In genomic region chr9:25677301-25678146, GRCh38 we compare ENCODE assay signal across 8 cellular contexts. TPM values are rescaled to one million over a fixed set of nuclear protein-coding genes. Genes with fewer than 3 reads are reported as not detected.
DNase-seq lines count a peak whose midpoint lies in the region.

No MANE protein-coding gene starts in this region.

- H3K9ac ChIP-seq in GM23248: peak overlapping the region; percentile 94

- no peaks in the 10 kb centered on the region for H3K9me2 ChIP-seq in GM23248 (ENCODE audit: insufficient read depth)

- H3K9me3 ChIP-seq in GM23248 (ENCODE audit: low read depth): no peaks in the 10 kb centered on the region
- H3K9me3 ChIP-seq in CD4-positive, alpha-beta memory T cell (ENCODE audit: control insufficient read depth in 1 of 2, low read length in 2 of 2): no peaks in the 10 kb centered on the region

- H3K4me1 ChIP-seq in GM23248 (ENCODE audit: insufficient read depth): peaks cover 29% of the 10 kb centered on the region
- no peaks in the 10 kb centered on the region for H3K4me1 ChIP-seq in CD4-positive, alpha-beta memory T cell (ENCODE audit: insufficient read depth, low read length)

- H3K9me3 Mint-ChIP-seq in CD4-positive, alpha-beta memory T cell: peaks cover 0 to 21% (median 13%) of the 10 kb centered on the region in 8 donors

- peak overlapping the region in 3 of 8 donors; percentile 18 to 27 (median 26) for H3K4me3 Mint-ChIP-seq in CD4-positive, alpha-beta memory T cell

- intact Hi-C loops in head of caudate nucleus (cut with DNase I): no loop called here
- intact Hi-C loops in CD4-positive, alpha-beta memory T cell (cut with micrococcal nuclease): loop anchor here (5.0 kb wide), 1 partner anchor 50 kb away; no protein-coding TSS in a partner anchor

- no peak overlapping the region for H3K27ac Mint-ChIP-seq in CD4-positive, alpha-beta memory T cell

- H3K36me3 ChIP-seq in GM23248 (ENCODE audit: low read depth): no peaks in the 10 kb centered on the region
- H3K36me3 ChIP-seq in CD4-positive, alpha-beta memory T cell (ENCODE audit: insufficient read depth, low read length): no peaks in the 10 kb centered on the region

- H3K27me3 Mint-ChIP-seq in CD4-positive, alpha-beta memory T cell: peaks cover 2 to 6% of the 10 kb centered on the region in 2 donors

- H3K79me2 ChIP-seq in GM23248 (ENCODE audit: insufficient read depth): peaks cover 9% of the 10 kb centered on the region; the same call in 1 of the 2 replicates

- DNase-seq in COR-L47 (lab: John Stamatoyannopoulos, UW) (peak; percentile 48), GM23248 (peak; percentile 87), NCI-H2081 treated with DMSO at 0.1 percent for 48 hours (lab: John Stamatoyannopoulos, UW) (peak; percentile 59), head of caudate nucleus (peak; percentile 39 to 92 (median 82)), non-pigmented ciliary epithelial cell (ENCODE audit: low read depth) (peak; percentile 10), LoVo (ENCODE audit: low spot score) (no peak)
- DNase-seq in CD4-positive, alpha-beta memory T cell: no peak

- CTCF ChIA-PET in CD4-positive, alpha-beta memory T cell (lab: Charles Lee; ENCODE audit: partially characterized antibody): no interaction called here

- in situ Hi-C loops in GM23248 (cut with MboI): no loop called here

- peak overlapping the region; percentile 88 for H2AFZ ChIP-seq in GM23248

- POLR2A ChIA-PET in CD4-positive, alpha-beta memory T cell (lab: Charles Lee; ENCODE audit: partially characterized antibody): no interaction called here

- H4K20me1 ChIP-seq in GM23248 (ENCODE audit: insufficient read depth): no peaks in the 10 kb centered on the region

- H3K4me1 Mint-ChIP-seq in CD4-positive, alpha-beta memory T cell: peaks cover 0 to 2% (median 0%) of the 10 kb centered on the region in 4 donors

- peaks cover 29% of the 10 kb centered on the region for H3F3A ChIP-seq in GM23248 (ENCODE audit: insufficient read depth)

- WGBS in GM23248 (ENCODE audit: low coverage in 1 of 2, low lambda C conversion rate in 2 of 2, missing lambda C conversion rate in 2 of 2), 2 experiments: 2% methylated on average over 39 to 52 of the region's 77 CpGs
- WGBS in adipose tissue, 3 donors: 1 to 3% (median 1%) methylated on average over 70 to 77 of the region's 77 CpGs

- H3K27me3 ChIP-seq in GM23248 (replicated peaks; ENCODE audit: insufficient read depth): no peaks in the 10 kb centered on the region
- H3K27me3 ChIP-seq in CD4-positive, alpha-beta memory T cell (ENCODE audit: insufficient read depth, low read length): no peaks in the 10 kb centered on the region

- no peaks in the 10 kb centered on the region for H3K36me3 Mint-ChIP-seq in CD4-positive, alpha-beta memory T cell

- peak overlapping the region; percentile 77 for H3K4me3 ChIP-seq in GM23248
- no peak overlapping the region for H3K4me3 ChIP-seq in CD4-positive, alpha-beta memory T cell (ENCODE audit: low read length in 2 of 2)

- peak overlapping the region; percentile 89 for H3K27ac ChIP-seq in GM23248
- H3K27ac ChIP-seq in adipose tissue (ENCODE audit: low read depth, low read length): peak overlapping the region; percentile 89
- H3K27ac ChIP-seq in CD4-positive, alpha-beta memory T cell (ENCODE audit: low read depth, low read length): no peak overlapping the region

- H3K4me2 ChIP-seq in GM23248 (ENCODE audit: unreplicated experiment): peak overlapping the region; percentile 70

RNA-seq across cellular contexts. Expression of gene TUSC1, which starts 0.7 kb away (rescaled TPM):
- 13.9 and 14.1 TPM in 2 replicates for total RNA-seq in GM23248 (2014; rRNA removed; shearing (Covaris generic))
- polyA plus RNA-seq in GM23248 (2016; fragmentation: Nextera tagmentation; extraction: Ambion mirVana) (12.7 and 14.9 TPM in 2 replicates), adipose tissue (10 to 100 TPM in 1 of 3 donors, 1 to 10 TPM in 2; 6.3 to 29.5 (median 9.6) TPM)
- total RNA-seq in CD4-positive, alpha-beta memory T cell: not detected
- under 1 TPM in 1 of 2 donors, not detected in 1; 0.32 TPM for polyA plus RNA-seq in CD4-positive, alpha-beta memory T cell

Comparison
In these comparisons a context has a peak if more than half of its experiments do, and no peak if none do; other contexts are left out.
1. DNase-seq: peak in COR-L47 (single experiment), GM23248 (single experiment), NCI-H2081 treated with DMSO at 0.1 percent for 48 hours (single experiment), head of caudate nucleus (42 of 42) and non-pigmented ciliary epithelial cell (single experiment); none in LoVo (single experiment) and CD4-positive, alpha-beta memory T cell (0 of 5).
2. RNA of gene TUSC1, which starts 0.7 kb away (polyA plus RNA-seq): 12.7 to 14.9 TPM in GM23248 and 6.3 to 29.5 TPM in adipose tissue; 0.32 TPM in CD4-positive, alpha-beta memory T cell; every median in the first group is over 4 times any median in the second.